ENCODE assay signal across 1 cellular context in the genomic region with DNA sequence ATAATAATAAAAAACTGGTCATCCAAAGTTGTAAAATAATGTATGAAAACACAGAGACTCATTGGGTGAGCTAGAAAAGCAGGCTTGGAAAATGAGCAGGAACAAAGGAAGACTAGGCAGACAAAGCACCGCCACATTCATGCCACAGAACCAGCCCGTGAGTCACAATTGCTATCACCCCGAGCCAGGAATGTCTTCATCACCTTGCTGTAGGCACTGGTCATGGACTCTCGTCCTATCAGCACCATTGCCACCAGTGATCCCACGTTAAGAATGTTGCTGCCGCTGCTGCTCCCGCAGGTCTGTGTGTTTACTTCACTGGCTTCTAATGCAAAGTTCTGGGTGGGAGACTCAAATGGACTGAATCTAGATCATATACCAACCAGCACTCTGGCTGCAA.
TF ChIP-seq lines count a peak whose summit lies in the region.

No MANE protein-coding gene starts in this region.

TF ChIP-seq in WTC11, 78 proteins besides CTCF, POLR2A, EP300 and RAD21:
- no peak for TF ChIP-seq ERG (CRISPR knock-in tag; IDR thresholded peaks at IDR 0.05)
- TF ChIP-seq, protein P1, sequence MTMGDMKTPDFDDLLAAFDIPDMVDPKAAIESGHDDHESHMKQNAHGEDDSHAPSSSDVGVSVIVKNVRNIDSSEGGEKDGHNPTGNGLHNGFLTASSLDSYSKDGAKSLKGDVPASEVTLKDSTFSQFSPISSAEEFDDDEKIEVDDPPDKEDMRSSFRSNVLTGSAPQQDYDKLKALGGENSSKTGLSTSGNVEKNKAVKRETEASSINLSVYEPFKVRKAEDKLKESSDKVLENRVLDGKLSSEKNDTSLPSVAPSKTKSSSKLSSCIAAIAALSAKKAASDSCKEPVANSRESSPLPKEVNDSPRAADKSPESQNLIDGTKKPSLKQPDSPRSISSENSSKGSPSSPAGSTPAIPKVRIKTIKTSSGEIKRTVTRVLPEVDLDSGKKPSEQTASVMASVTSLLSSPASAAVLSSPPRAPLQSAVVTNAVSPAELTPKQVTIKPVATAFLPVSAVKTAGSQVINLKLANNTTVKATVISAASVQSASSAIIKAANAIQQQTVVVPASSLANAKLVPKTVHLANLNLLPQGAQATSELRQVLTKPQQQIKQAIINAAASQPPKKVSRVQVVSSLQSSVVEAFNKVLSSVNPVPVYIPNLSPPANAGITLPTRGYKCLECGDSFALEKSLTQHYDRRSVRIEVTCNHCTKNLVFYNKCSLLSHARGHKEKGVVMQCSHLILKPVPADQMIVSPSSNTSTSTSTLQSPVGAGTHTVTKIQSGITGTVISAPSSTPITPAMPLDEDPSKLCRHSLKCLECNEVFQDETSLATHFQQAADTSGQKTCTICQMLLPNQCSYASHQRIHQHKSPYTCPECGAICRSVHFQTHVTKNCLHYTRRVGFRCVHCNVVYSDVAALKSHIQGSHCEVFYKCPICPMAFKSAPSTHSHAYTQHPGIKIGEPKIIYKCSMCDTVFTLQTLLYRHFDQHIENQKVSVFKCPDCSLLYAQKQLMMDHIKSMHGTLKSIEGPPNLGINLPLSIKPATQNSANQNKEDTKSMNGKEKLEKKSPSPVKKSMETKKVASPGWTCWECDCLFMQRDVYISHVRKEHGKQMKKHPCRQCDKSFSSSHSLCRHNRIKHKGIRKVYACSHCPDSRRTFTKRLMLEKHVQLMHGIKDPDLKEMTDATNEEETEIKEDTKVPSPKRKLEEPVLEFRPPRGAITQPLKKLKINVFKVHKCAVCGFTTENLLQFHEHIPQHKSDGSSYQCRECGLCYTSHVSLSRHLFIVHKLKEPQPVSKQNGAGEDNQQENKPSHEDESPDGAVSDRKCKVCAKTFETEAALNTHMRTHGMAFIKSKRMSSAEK (CRISPR knock-in tag; IDR thresholded peaks at IDR 0.05; ENCODE audit: borderline replicate concordance) = no peak
- no peak for TF ChIP-seq TEAD1 (CRISPR knock-in tag; IDR thresholded peaks at IDR 0.05)
- TF ChIP-seq, protein P2, sequence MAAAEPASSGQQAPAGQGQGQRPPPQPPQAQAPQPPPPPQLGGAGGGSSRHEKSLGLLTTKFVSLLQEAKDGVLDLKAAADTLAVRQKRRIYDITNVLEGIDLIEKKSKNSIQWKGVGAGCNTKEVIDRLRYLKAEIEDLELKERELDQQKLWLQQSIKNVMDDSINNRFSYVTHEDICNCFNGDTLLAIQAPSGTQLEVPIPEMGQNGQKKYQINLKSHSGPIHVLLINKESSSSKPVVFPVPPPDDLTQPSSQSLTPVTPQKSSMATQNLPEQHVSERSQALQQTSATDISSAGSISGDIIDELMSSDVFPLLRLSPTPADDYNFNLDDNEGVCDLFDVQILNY (CRISPR knock-in tag; IDR thresholded peaks at IDR 0.05) = no peak
- no peak for TF ChIP-seq PRDM15 (CRISPR knock-in tag; IDR thresholded peaks at IDR 0.05)
- TF ChIP-seq RELA (CRISPR knock-in tag; IDR thresholded peaks at IDR 0.05; ENCODE audit: borderline replicate concordance) = no peak
- TF ChIP-seq ZNF671 (CRISPR knock-in tag; IDR thresholded peaks at IDR 0.05) = no peak
- TF ChIP-seq, protein P3, sequence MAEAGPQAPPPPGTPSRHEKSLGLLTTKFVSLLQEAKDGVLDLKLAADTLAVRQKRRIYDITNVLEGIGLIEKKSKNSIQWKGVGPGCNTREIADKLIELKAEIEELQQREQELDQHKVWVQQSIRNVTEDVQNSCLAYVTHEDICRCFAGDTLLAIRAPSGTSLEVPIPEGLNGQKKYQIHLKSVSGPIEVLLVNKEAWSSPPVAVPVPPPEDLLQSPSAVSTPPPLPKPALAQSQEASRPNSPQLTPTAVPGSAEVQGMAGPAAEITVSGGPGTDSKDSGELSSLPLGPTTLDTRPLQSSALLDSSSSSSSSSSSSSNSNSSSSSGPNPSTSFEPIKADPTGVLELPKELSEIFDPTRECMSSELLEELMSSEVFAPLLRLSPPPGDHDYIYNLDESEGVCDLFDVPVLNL (CRISPR knock-in tag; IDR thresholded peaks at IDR 0.05; ENCODE audit: borderline replicate concordance, low read depth) = no peak
- TF ChIP-seq SMAD3 (CRISPR knock-in tag; IDR thresholded peaks at IDR 0.05; ENCODE audit: borderline replicate concordance) = no peak
- TF ChIP-seq TCF7 (CRISPR knock-in tag; IDR thresholded peaks at IDR 0.05; ENCODE audit: low read depth) = no peak
- TF ChIP-seq NR3C1 (CRISPR knock-in tag; conservative IDR thresholded peaks at IDR 0.05; ENCODE audit: low read depth) = no peak
